In the genomic region with DNA sequence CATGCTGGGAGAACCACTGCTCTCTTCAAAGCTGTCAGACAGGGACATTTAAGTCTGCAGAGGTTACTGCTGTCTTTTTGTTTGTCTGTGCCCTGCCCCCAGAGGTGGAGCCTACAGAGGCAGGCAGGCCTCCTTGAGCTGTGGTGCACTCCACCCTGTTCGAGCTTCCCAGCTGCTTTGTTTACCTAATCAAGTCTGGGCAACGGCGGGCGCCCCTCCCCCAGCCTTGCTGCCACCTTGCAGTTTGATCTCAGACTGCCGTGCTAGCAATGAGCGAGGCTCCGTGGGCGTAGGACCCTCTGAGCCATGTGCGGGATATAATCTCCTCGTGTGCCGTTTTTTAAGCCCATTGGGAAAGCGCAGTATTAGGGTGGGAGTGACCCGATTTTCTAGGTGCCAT, we compare ENCODE assay signal across 8 cellular contexts.
DNase-seq lines count a peak whose midpoint lies in the region; ATAC-seq, FAIRE-seq and TF ChIP-seq lines count a peak whose summit lies in the region.
"Not testable (repeated sequence)": the region's sequence is repeated elsewhere in the genome, so short reads cannot be mapped to it uniquely, and the experiment has no call there.

No MANE protein-coding gene starts in this region.

- peak overlapping the region in 2 of 3 donors; percentile 25 to 84 for H3K27ac Mint-ChIP-seq in CD4-positive, CD25-positive, alpha-beta regulatory T cell
- peak overlapping the region; percentile 29 for H3K27ac Mint-ChIP-seq in T-helper 17 cell

- not testable (repeated sequence) for H3K4me1 ChIP-seq in CD4-positive, CD25-positive, alpha-beta regulatory T cell (ENCODE audit: control insufficient read depth, insufficient read depth, low read length, poor library complexity, severe bottlenecking); small intestine (ENCODE audit: control insufficient read depth in 2 of 2, insufficient read depth in 1 of 2, low read depth in 1 of 2, low read length in 1 of 2)
- H3K4me1 ChIP-seq in esophagus squamous epithelium, result peaks cover 0 to 17% (median 0%) of the 10 kb centered on the region in 3 donors

- H3K27me3 Mint-ChIP-seq in CD4-positive, CD25-positive, alpha-beta regulatory T cell; T-helper 17 cell: not testable (repeated sequence)

- peak overlapping the region in 1 of 4 donors; percentile 71 for H3K4me3 Mint-ChIP-seq in CD4-positive, CD25-positive, alpha-beta regulatory T cell
- H3K4me3 Mint-ChIP-seq in T-helper 17 cell, result not testable (repeated sequence)

- not testable (repeated sequence) for TF ChIP-seq POLR2A in esophagus squamous epithelium (IDR thresholded peaks at IDR 0.05)

- DNase-seq in CD4-positive, CD25-positive, alpha-beta regulatory T cell, result peak in 2 of 3 donors; percentile 2 to 66
- DNase-seq in HT-29 (ENCODE audit: low spot score) (peak; percentile 72), NCI-H345 (lab: John Stamatoyannopoulos, UW) (peak; percentile 7), small intestine (peak; percentile 18)
- DNase-seq in T-helper 17 cell; esophagus squamous epithelium (lab: John Stamatoyannopoulos, UW): not testable (repeated sequence)
- peak; percentile 15 to 31 for DNase-seq in activated CD4-positive, alpha-beta T cell treated with anti-CD3 and anti-CD28 coated beads, Interleukin-2, amount 50 U/mL, for 48 hours
- peak; percentile 21 for DNase-seq in activated naive CD4-positive, alpha-beta T cell treated with Interleukin-2 at 50 U/mL for 16 hours

- H3K9me3 ChIP-seq in CD4-positive, CD25-positive, alpha-beta regulatory T cell (ENCODE audit: control insufficient read depth in 2 of 2, low read length in 2 of 2); T-helper 17 cell (ENCODE audit: control insufficient read depth, low read length, poor library complexity, severe bottlenecking); esophagus squamous epithelium; small intestine (ENCODE audit: control insufficient read depth, low read depth): not testable (repeated sequence)

- H3K36me3 ChIP-seq in CD4-positive, CD25-positive, alpha-beta regulatory T cell (ENCODE audit: control insufficient read depth, insufficient read depth, low read length); esophagus squamous epithelium; small intestine (ENCODE audit: control insufficient read depth in 2 of 2, insufficient read depth in 2 of 2, low read length in 2 of 2): not testable (repeated sequence)

- not testable (repeated sequence) for H3K36me3 Mint-ChIP-seq in CD4-positive, CD25-positive, alpha-beta regulatory T cell; T-helper 17 cell (ENCODE audit: low read depth)

- intact Hi-C loops in esophagus squamous epithelium (cut with DNase I), result not testable (repeated sequence)

- H3K4me1 Mint-ChIP-seq in CD4-positive, CD25-positive, alpha-beta regulatory T cell, result peaks cover 0 to 34% (median 12%) of the 10 kb centered on the region in 4 donors
- H3K4me1 Mint-ChIP-seq in T-helper 17 cell, result not testable (repeated sequence)

- H3K27me3 ChIP-seq in CD4-positive, CD25-positive, alpha-beta regulatory T cell (ENCODE audit: control insufficient read depth, insufficient read depth, low read length); esophagus squamous epithelium; small intestine (ENCODE audit: control insufficient read depth in 2 of 2, insufficient read depth in 2 of 2, low read length in 2 of 2): not testable (repeated sequence)

- not testable (repeated sequence) for FAIRE-seq in small intestine (lab: Jason Lieb, UNC)

- WGBS in esophagus squamous epithelium, 2 donors, result 43 to 54% methylated on average over 5 to 13 of the region's 13 CpGs
- WGBS in small intestine, 3 donors, result 36 to 74% (median 47%) methylated on average over 12 to 13 of the region's 13 CpGs

- H3K9me3 Mint-ChIP-seq in CD4-positive, CD25-positive, alpha-beta regulatory T cell, result peaks cover 0 to 12% (median 2%) of the 10 kb centered on the region in 7 donors

- ATAC-seq in CD4-positive, CD25-positive, alpha-beta regulatory T cell (ENCODE audit: low read depth in 2 of 2); T-helper 17 cell: not testable (repeated sequence)

- TF ChIP-seq CTCF in esophagus squamous epithelium (IDR thresholded peaks at IDR 0.05), result not testable (repeated sequence)

- H3K27ac ChIP-seq in CD4-positive, CD25-positive, alpha-beta regulatory T cell (ENCODE audit: insufficient read depth, low read length, poor library complexity, severe bottlenecking); small intestine (ENCODE audit: low read depth in 1 of 2, low read length in 1 of 2): not testable (repeated sequence)
- peak overlapping the region in 1 of 4 donors; percentile 36 for H3K27ac ChIP-seq in esophagus squamous epithelium

- not testable (repeated sequence) for H3K4me3 ChIP-seq in CD4-positive, CD25-positive, alpha-beta regulatory T cell (ENCODE audit: low read depth, low read length); small intestine (ENCODE audit: low read depth in 1 of 2, low read length in 2 of 2)
- peak overlapping the region in 3 of 4 donors; percentile 26 to 28 (median 27) for H3K4me3 ChIP-seq in esophagus squamous epithelium
